ENCODE assay signal across 21 cellular contexts in the genomic region with DNA sequence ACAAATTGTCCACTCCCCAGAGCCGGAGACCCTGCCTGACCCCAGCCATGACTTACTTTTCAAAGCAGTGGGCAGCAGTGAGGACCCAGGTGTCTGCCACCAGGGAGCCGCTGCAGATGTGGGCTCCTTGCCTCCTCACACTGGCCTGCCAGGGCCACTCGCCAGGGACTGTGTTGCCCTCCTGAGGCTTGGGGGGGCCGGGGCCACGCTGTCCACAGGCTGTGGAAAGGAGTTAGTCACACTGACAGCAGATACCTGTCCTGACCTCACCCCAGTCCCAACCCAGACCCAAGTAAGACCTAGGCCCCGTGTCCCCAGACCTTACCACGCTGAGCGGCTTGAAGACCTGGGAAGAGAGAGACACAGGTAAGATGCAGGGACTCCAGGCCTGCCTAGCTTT. TPM values are rescaled to one million over a fixed set of nuclear protein-coding genes. Genes with fewer than 3 reads are reported as not detected.
DNase-seq lines count a peak whose midpoint lies in the region; ATAC-seq, FAIRE-seq and TF ChIP-seq lines count a peak whose summit lies in the region.
"Had no signal": no experiment of that assay in that cellular context is flagged by ENCODE, and none has a peak within 500 bp of the region (broad histone marks: within the 10 kb centered on the region; RNA-seq: fewer than 3 reads in every experiment).

No MANE protein-coding gene starts in this region.

- TF ChIP-seq EP300 in HepG2 (IDR thresholded peaks at IDR 0.05; ENCODE audit: low read depth in 2 of 2, low read length in 2 of 2) (no peak), HepG2 (CRISPR knock-in tag; IDR thresholded peaks at IDR 0.05; ENCODE audit: borderline replicate concordance) (no peak)

- H2BK5ac ChIP-seq in mesenchymal stem cell (ENCODE audit: low read depth, low read length, poor library complexity, severe bottlenecking) (no peak overlapping the region), trophoblast cell (ENCODE audit: low read depth, low read length, poor library complexity) (no peak overlapping the region)

- H2AK5ac ChIP-seq in mesenchymal stem cell (ENCODE audit: low read length, severe bottlenecking) (no peak overlapping the region), trophoblast cell (ENCODE audit: low read length) (no peak overlapping the region)

- CTCF ChIA-PET in HepG2 (lab: Yijun Ruan, JAX; ENCODE audit: low intra/inter-chr PET ratio, low total read pairs), result no interaction called here

- TF ChIP-seq CTCF in HepG2 (CRISPR knock-in tag; IDR thresholded peaks at IDR 0.05) (no peak), right lobe of liver (IDR thresholded peaks at IDR 0.05) (no peak)

- peaks cover 4% of the 10 kb centered on the region for H3K4me1 ChIP-seq in HepG2 (ENCODE audit: insufficient read depth, low read length)
- H3K4me1 ChIP-seq in right lobe of liver, result peaks cover 0 to under 1% (median 0%) of the 10 kb centered on the region in 4 donors
- H3K4me1 ChIP-seq in mesenchymal stem cell (ENCODE audit: control insufficient read depth, insufficient read depth, low read depth, low read length), result peaks cover 32% of the 10 kb centered on the region
- H3K4me1 ChIP-seq in trophoblast cell (ENCODE audit: control insufficient read depth in 1 of 2, insufficient read depth in 2 of 2, low read length in 2 of 2), result no peaks in the 10 kb centered on the region

- ATAC-seq in HepG2, result no peak
- no peak for ATAC-seq in right lobe of liver
- ATAC-seq in HG02852 (IDR thresholded peaks at IDR 0.05; ENCODE audit: unreplicated experiment), result no peak
- ATAC-seq in HG02623 (IDR thresholded peaks at IDR 0.05; ENCODE audit: unreplicated experiment), result no peak
- ATAC-seq in GM21825 (IDR thresholded peaks at IDR 0.05; ENCODE audit: unreplicated experiment), result no peak

- no peak overlapping the region for H4K8ac ChIP-seq in mesenchymal stem cell (ENCODE audit: low read length)
- H4K8ac ChIP-seq in trophoblast cell (ENCODE audit: low read depth, low read length), result no peak overlapping the region

- H3K4me3 ChIP-seq in HepG2 (replicated peaks in 1 of 3; ENCODE audit: insufficient read depth in 1 of 3, low read depth in 2 of 3, low read length in 3 of 3) (no peak overlapping the region), right lobe of liver (no peak overlapping the region), mesenchymal stem cell (ENCODE audit: insufficient read depth in 1 of 2, low read depth in 1 of 2, low read length in 2 of 2) (no peak overlapping the region), trophoblast cell (ENCODE audit: low read depth, low read length) (no peak overlapping the region)

- no peak overlapping the region for H3K9ac ChIP-seq in HepG2 (ENCODE audit: insufficient read depth, low read depth, low read length)
- peak overlapping the region; percentile 43 for H3K9ac ChIP-seq in mesenchymal stem cell (ENCODE audit: low read length)
- no peak overlapping the region for H3K9ac ChIP-seq in trophoblast cell (ENCODE audit: low read length)

- intact Hi-C loops in HepG2 (cut with micrococcal nuclease; ENCODE audit: unreplicated experiment), result no loop called here
- intact Hi-C loops in right lobe of liver (cut with DNase I), result loop anchor here in 1 of 2 donors (10.0 kb wide), 1 partner anchor 103 kb away; a partner anchor contains a TSS

- no peaks in the 10 kb centered on the region for H3K9me3 ChIP-seq in HepG2 (ENCODE audit: low read length)
- no peaks in the 10 kb centered on the region for H3K9me3 ChIP-seq in right lobe of liver
- H3K9me3 ChIP-seq in mesenchymal stem cell (ENCODE audit: control insufficient read depth, low read length), result no peaks in the 10 kb centered on the region
- H3K9me3 ChIP-seq in trophoblast cell (ENCODE audit: insufficient read depth, low read depth, low read length), result no peaks in the 10 kb centered on the region

- POLR2A ChIA-PET in HepG2 (lab: Yijun Ruan, JAX), result no interaction called here

- TF ChIP-seq POLR2A in HepG2 (IDR thresholded peaks at IDR 0.05; ENCODE audit: insufficient read depth in 1 of 2, low read depth in 2 of 2, low read length in 2 of 2) (no peak), right lobe of liver (IDR thresholded peaks at IDR 0.05) (no peak)

- H3K36me3 ChIP-seq in HepG2 (replicated peaks in 1 of 2; ENCODE audit: control insufficient read depth in 1 of 2, insufficient read depth in 2 of 2, low read length in 2 of 2), result peaks cover 16 to 27% of the 10 kb centered on the region in 2 experiments
- peaks cover 0 to 69% (median 33%) of the 10 kb centered on the region in 4 donors for H3K36me3 ChIP-seq in right lobe of liver
- H3K36me3 ChIP-seq in mesenchymal stem cell (ENCODE audit: control insufficient read depth in 1 of 2, insufficient read depth in 2 of 2, low read depth in 1 of 2, low read length in 2 of 2), result peaks cover 84 to 88% of the 10 kb centered on the region in 2 experiments
- peaks cover 37 to 59% of the 10 kb centered on the region in 2 experiments for H3K36me3 ChIP-seq in trophoblast cell (ENCODE audit: control insufficient read depth in 1 of 2, insufficient read depth in 2 of 2, low read length in 2 of 2)

- H3K79me2 ChIP-seq in HepG2 (ENCODE audit: insufficient read depth, low read length) (peaks cover 15% of the 10 kb centered on the region), trophoblast cell (ENCODE audit: control insufficient read depth, insufficient read depth, low read length, poor library complexity) (no peaks in the 10 kb centered on the region)

- H3K18ac ChIP-seq in mesenchymal stem cell (ENCODE audit: low read depth in 1 of 2, low read length in 2 of 2) (no peak overlapping the region), trophoblast cell (ENCODE audit: low read length) (no peak overlapping the region)

- H3K4me2 ChIP-seq in HepG2 (ENCODE audit: low read depth, low read length) (no peak overlapping the region), mesenchymal stem cell (ENCODE audit: low read length, poor library complexity, severe bottlenecking) (no peak overlapping the region), trophoblast cell (ENCODE audit: low read length) (no peak overlapping the region)

- H3K27me3 ChIP-seq in HepG2 (ENCODE audit: control insufficient read depth in 1 of 2, insufficient read depth in 2 of 2, low read length in 2 of 2) (no peaks in the 10 kb centered on the region), right lobe of liver (no peaks in the 10 kb centered on the region), mesenchymal stem cell (ENCODE audit: control insufficient read depth in 1 of 2, insufficient read depth in 1 of 2, low read length in 2 of 2) (no peaks in the 10 kb centered on the region), trophoblast cell (ENCODE audit: insufficient read depth, low read length) (no peaks in the 10 kb centered on the region)

- peak overlapping the region; percentile 35 for H4K12ac ChIP-seq in trophoblast cell (ENCODE audit: low read depth, low read length)

- no peak overlapping the region for H2AFZ ChIP-seq in HepG2 (ENCODE audit: low read length)
- H2AFZ ChIP-seq in mesenchymal stem cell (ENCODE audit: low read depth, low read length), result no peak overlapping the region
- no peak overlapping the region for H2AFZ ChIP-seq in trophoblast cell (ENCODE audit: insufficient read depth, low read length, poor library complexity)

- no peak overlapping the region for H3K23ac ChIP-seq in mesenchymal stem cell (ENCODE audit: low read length in 2 of 2)
- no peak overlapping the region for H3K23ac ChIP-seq in trophoblast cell (ENCODE audit: low read length)

- H4K91ac ChIP-seq in mesenchymal stem cell (ENCODE audit: low read length), result no peak overlapping the region
- H4K91ac ChIP-seq in trophoblast cell (ENCODE audit: low read depth, low read length), result no peak overlapping the region

- H2BK12ac ChIP-seq in mesenchymal stem cell (ENCODE audit: low read length in 2 of 2), result no peak overlapping the region
- H2BK12ac ChIP-seq in trophoblast cell (ENCODE audit: low read length), result no peak overlapping the region

- H3K79me1 ChIP-seq in mesenchymal stem cell (replicated peaks; ENCODE audit: low read length, poor library complexity, severe bottlenecking) (peaks cover 45% of the 10 kb centered on the region), trophoblast cell (ENCODE audit: low read length) (no peaks in the 10 kb centered on the region)

- no peak overlapping the region for H3K27ac ChIP-seq in HepG2 (ENCODE audit: extremely low read length, insufficient read depth, low read length)
- H3K27ac ChIP-seq in right lobe of liver, result no peak overlapping the region
- H3K27ac ChIP-seq in mesenchymal stem cell (ENCODE audit: low read length, poor library complexity, severe bottlenecking), result no peak overlapping the region
- H3K27ac ChIP-seq in trophoblast cell (ENCODE audit: low read depth, low read length), result no peak overlapping the region
- H3K27ac ChIP-seq: HL-60 had no signal

- H2BK120ac ChIP-seq in mesenchymal stem cell (ENCODE audit: low read depth, low read length), result no peak overlapping the region
- no peak overlapping the region for H2BK120ac ChIP-seq in trophoblast cell (ENCODE audit: insufficient read depth, low read length, poor library complexity)

- H4K20me1 ChIP-seq in HepG2 (ENCODE audit: insufficient read depth, low read length), result peaks cover 4% of the 10 kb centered on the region; the same call in 1 of the 2 replicates

- no peak overlapping the region for H2BK15ac ChIP-seq in mesenchymal stem cell (ENCODE audit: low read depth, poor library complexity, severe bottlenecking)

- no peak for TF ChIP-seq RAD21 in HepG2 (CRISPR knock-in tag; IDR thresholded peaks at IDR 0.05)

- H3K4ac ChIP-seq in mesenchymal stem cell (ENCODE audit: low read depth in 1 of 2, low read length in 2 of 2), result no peak overlapping the region
- no peak overlapping the region for H3K4ac ChIP-seq in trophoblast cell (ENCODE audit: low read depth, low read length)

- no TSS peak for BruUV-seq in HepG2 (replicated peaks; lab: Mats Ljungman, UMichigan)

- in situ Hi-C loops in HepG2 (cut with HindIII; ENCODE audit: extremely low pct_ligation_motif_present, low pct_unique_long_range_greater_than_20kb), result no loop called here

- no peak for FAIRE-seq in HepG2 (lab: Jason Lieb, UNC)
- FAIRE-seq: A204.1, D721Med, G401.6, GM12891, GM19239 had no signal

- H3K14ac ChIP-seq in mesenchymal stem cell (ENCODE audit: low read length in 2 of 2) (no peak overlapping the region), trophoblast cell (ENCODE audit: low read length) (no peak overlapping the region)

- WGBS in HepG2 (ENCODE audit: low lambda C conversion rate), result 95% methylated on average over 6 of the region's 8 CpGs
- 57% methylated on average over 1 of the region's 8 CpGs for WGBS in right lobe of liver (ENCODE audit: insufficient coverage, low coverage, low lambda C conversion rate, missing lambda C conversion rate)
- WGBS in mesenchymal stem cell, result 96% methylated on average over 8 of the region's 8 CpGs
- WGBS in trophoblast cell (ENCODE audit: extremely low coverage, insufficient coverage, insufficient read length), result no CpG with 5 or more reads among the region's 8 CpGs

- DNase-seq in HepG2 (ENCODE audit: low spot score), result no peak
- DNase-seq in right lobe of liver, result no peak
- DNase-seq in mesenchymal stem cell, result no peak
- no peak for DNase-seq in trophoblast cell
- DNase-seq: C1 segment of cervical spinal cord; CD4-positive, alpha-beta T cell; DMS153; DMS79 treated with DMSO at 0.1 percent for 48 hours; EL; HCEC 1CT; HFFc6; KBM-7 had no signal

RNA-seq across cellular contexts. Expression of a gene that starts 1.3 kb away (rescaled TPM):
- total RNA-seq in HepG2 (2016; rRNA removed; fragmentation: Illumina TruSeq; extraction: Trizol) (0.65 and 2.2 TPM in 2 replicates), right lobe of liver (10 to 100 TPM in 1 of 6 experiments, 1 to 10 TPM in 5; 2.3 to 14.8 (median 3.9) TPM)
- 0.61 and 0.62 TPM in 2 replicates for total RNA-seq in HepG2 (2016; cell fraction: cytosol; rRNA removed; fragmentation: Illumina TruSeq; extraction: Trizol; ENCODE audit: low read depth)
- total RNA-seq in HepG2 (2016; cell fraction: insoluble cytoplasmic fraction; rRNA removed; fragmentation: Illumina TruSeq; extraction: Trizol), result 0.46 and 2.8 TPM in 2 replicates
- total RNA-seq in HepG2 (2016; cell fraction: membrane; rRNA removed; fragmentation: Illumina TruSeq; extraction: Trizol), result 0.49 and 0.52 TPM in 2 replicates
- total RNA-seq in HepG2 (2016; cell fraction: nucleus; rRNA removed; fragmentation: Illumina TruSeq; extraction: Trizol), result 3.2 and 4.5 TPM in 2 replicates
- polyA plus RNA-seq in HepG2 (2011; rRNA removed), result 6.9 and 7.4 TPM in 2 replicates
- 1.0 and 1.6 TPM in 2 replicates for polyA plus RNA-seq in HepG2 (2011; cell fraction: cytosol; rRNA removed)
- polyA plus RNA-seq in HepG2 (2011; cell fraction: nucleus; rRNA removed), result 103 and 136 TPM in 2 replicates
- polyA plus RNA-seq in HepG2 (2012), result 3.6 and 7.5 TPM in 2 replicates
- polyA plus RNA-seq in HepG2 (2016; cell fraction: cytosol; fragmentation: Illumina TruSeq; extraction: Trizol; ENCODE audit: low read depth), result 0.19 and 0.26 TPM in 2 replicates
- polyA plus RNA-seq in HepG2 (2016; cell fraction: insoluble cytoplasmic fraction; fragmentation: Illumina TruSeq; extraction: Trizol; ENCODE audit: low read depth), result 0.60 TPM in 1 of 2 replicates, not detected in the other
- 0.09 and 0.53 TPM in 2 replicates for polyA plus RNA-seq in HepG2 (2016; cell fraction: membrane; fragmentation: Illumina TruSeq; extraction: Trizol; ENCODE audit: low read depth)
- polyA plus RNA-seq in HepG2 (2016; cell fraction: nucleus; fragmentation: Illumina TruSeq; extraction: Trizol; ENCODE audit: insufficient read depth, low read depth), result 6.4 and 11.2 TPM in 2 replicates
- polyA minus RNA-seq in HepG2 (2011; rRNA and poly(A)+ RNA removed; ENCODE audit: low replicate concordance), result 2.8 and 9.1 TPM in 2 replicates
- 0.49 and 0.70 TPM in 2 replicates for polyA minus RNA-seq in HepG2 (2011; cell fraction: cytosol; rRNA and poly(A)+ RNA removed)
- polyA minus RNA-seq in HepG2 (2011; cell fraction: nucleus; rRNA and poly(A)+ RNA removed), result 21.0 and 21.8 TPM in 2 replicates
- polyA plus RNA-seq in mesenchymal stem cell (2013, experiment 1 of 2), result 2.1 TPM
- 2.1 TPM for polyA plus RNA-seq in mesenchymal stem cell (2013, experiment 2 of 2)
- polyA plus RNA-seq in trophoblast cell (2013), result 1.4 and 1.5 TPM in 2 replicates

RNA-seq across cellular contexts. Expression of a gene that starts 7.1 kb away (rescaled TPM):
- total RNA-seq in HepG2 (2016; rRNA removed; fragmentation: Illumina TruSeq; extraction: Trizol) (92.1 and 141 TPM in 2 replicates), right lobe of liver (100 to 1,000 TPM; 102 to 297 (median 199) TPM)
- total RNA-seq in HepG2 (2016; cell fraction: cytosol; rRNA removed; fragmentation: Illumina TruSeq; extraction: Trizol; ENCODE audit: low read depth), result 108 and 123 TPM in 2 replicates
- 100 and 140 TPM in 2 replicates for total RNA-seq in HepG2 (2016; cell fraction: insoluble cytoplasmic fraction; rRNA removed; fragmentation: Illumina TruSeq; extraction: Trizol)
- 83.8 and 103 TPM in 2 replicates for total RNA-seq in HepG2 (2016; cell fraction: membrane; rRNA removed; fragmentation: Illumina TruSeq; extraction: Trizol)
- total RNA-seq in HepG2 (2016; cell fraction: nucleus; rRNA removed; fragmentation: Illumina TruSeq; extraction: Trizol), result 94.6 and 113 TPM in 2 replicates
- 613 and 615 TPM in 2 replicates for polyA plus RNA-seq in HepG2 (2011; rRNA removed)
- 980 and 1,226 TPM in 2 replicates for polyA plus RNA-seq in HepG2 (2011; cell fraction: cytosol; rRNA removed)
- polyA plus RNA-seq in HepG2 (2011; cell fraction: nucleus; rRNA removed), result 399 and 426 TPM in 2 replicates
- 226 and 325 TPM in 2 replicates for polyA plus RNA-seq in HepG2 (2012)
- 88.3 and 112 TPM in 2 replicates for polyA plus RNA-seq in HepG2 (2016; cell fraction: cytosol; fragmentation: Illumina TruSeq; extraction: Trizol; ENCODE audit: low read depth)
- polyA plus RNA-seq in HepG2 (2016; cell fraction: insoluble cytoplasmic fraction; fragmentation: Illumina TruSeq; extraction: Trizol; ENCODE audit: low read depth), result 134 and 149 TPM in 2 replicates
- polyA plus RNA-seq in HepG2 (2016; cell fraction: membrane; fragmentation: Illumina TruSeq; extraction: Trizol; ENCODE audit: low read depth), result 106 and 112 TPM in 2 replicates
- 220 and 229 TPM in 2 replicates for polyA plus RNA-seq in HepG2 (2016; cell fraction: nucleus; fragmentation: Illumina TruSeq; extraction: Trizol; ENCODE audit: insufficient read depth, low read depth)
- 450 and 1,230 TPM in 2 replicates for polyA minus RNA-seq in HepG2 (2011; rRNA and poly(A)+ RNA removed; ENCODE audit: low replicate concordance)
- 139 and 156 TPM in 2 replicates for polyA minus RNA-seq in HepG2 (2011; cell fraction: cytosol; rRNA and poly(A)+ RNA removed)
- 91.0 and 99.1 TPM in 2 replicates for polyA minus RNA-seq in HepG2 (2011; cell fraction: nucleus; rRNA and poly(A)+ RNA removed)
- polyA plus RNA-seq in mesenchymal stem cell (2013, experiment 1 of 2), result 237 TPM
- 255 TPM for polyA plus RNA-seq in mesenchymal stem cell (2013, experiment 2 of 2)
- 112 and 118 TPM in 2 replicates for polyA plus RNA-seq in trophoblast cell (2013)

RNA-seq across cellular contexts. Expression of a gene that starts 13.3 kb away (rescaled TPM):
- 7.8 and 10.9 TPM in 2 replicates for total RNA-seq in HepG2 (2016; rRNA removed; fragmentation: Illumina TruSeq; extraction: Trizol)
- 1.7 and 2.4 TPM in 2 replicates for total RNA-seq in HepG2 (2016; cell fraction: cytosol; rRNA removed; fragmentation: Illumina TruSeq; extraction: Trizol; ENCODE audit: low read depth)
- 6.8 and 11.1 TPM in 2 replicates for total RNA-seq in HepG2 (2016; cell fraction: insoluble cytoplasmic fraction; rRNA removed; fragmentation: Illumina TruSeq; extraction: Trizol)
- 5.0 and 5.3 TPM in 2 replicates for total RNA-seq in HepG2 (2016; cell fraction: membrane; rRNA removed; fragmentation: Illumina TruSeq; extraction: Trizol)
- 14.4 and 16.7 TPM in 2 replicates for total RNA-seq in HepG2 (2016; cell fraction: nucleus; rRNA removed; fragmentation: Illumina TruSeq; extraction: Trizol)
- 3.4 and 4.4 TPM in 2 replicates for polyA plus RNA-seq in HepG2 (2011; rRNA removed)
- polyA plus RNA-seq in HepG2 (2011; cell fraction: cytosol; rRNA removed), result 2.2 and 2.9 TPM in 2 replicates
- polyA plus RNA-seq in HepG2 (2011; cell fraction: nucleus; rRNA removed), result 19.6 and 21.3 TPM in 2 replicates
- 5.6 and 5.8 TPM in 2 replicates for polyA plus RNA-seq in HepG2 (2012)
- polyA plus RNA-seq in HepG2 (2016; cell fraction: cytosol; fragmentation: Illumina TruSeq; extraction: Trizol; ENCODE audit: low read depth), result 0.38 and 0.43 TPM in 2 replicates
- polyA plus RNA-seq in HepG2 (2016; cell fraction: insoluble cytoplasmic fraction; fragmentation: Illumina TruSeq; extraction: Trizol; ENCODE audit: low read depth), result 3.7 and 4.7 TPM in 2 replicates
- polyA plus RNA-seq in HepG2 (2016; cell fraction: membrane; fragmentation: Illumina TruSeq; extraction: Trizol; ENCODE audit: low read depth), result 0.90 and 0.94 TPM in 2 replicates
- polyA plus RNA-seq in HepG2 (2016; cell fraction: nucleus; fragmentation: Illumina TruSeq; extraction: Trizol; ENCODE audit: insufficient read depth, low read depth), result 22.6 and 23.3 TPM in 2 replicates
- 29.7 and 32.7 TPM in 2 replicates for polyA minus RNA-seq in HepG2 (2011; rRNA and poly(A)+ RNA removed; ENCODE audit: low replicate concordance)
- 4.2 and 5.8 TPM in 2 replicates for polyA minus RNA-seq in HepG2 (2011; cell fraction: cytosol; rRNA and poly(A)+ RNA removed)
- polyA minus RNA-seq in HepG2 (2011; cell fraction: nucleus; rRNA and poly(A)+ RNA removed), result 26.1 and 29.9 TPM in 2 replicates
- total RNA-seq in right lobe of liver, result 1 to 10 TPM; 4.2 to 5.0 (median 4.5) TPM
- polyA plus RNA-seq in mesenchymal stem cell (2013, experiment 1 of 2), result 6.5 TPM
- 5.2 TPM for polyA plus RNA-seq in mesenchymal stem cell (2013, experiment 2 of 2)
- 13.3 and 15.2 TPM in 2 replicates for polyA plus RNA-seq in trophoblast cell (2013)

RNA-seq across cellular contexts. Expression of a gene that starts 13.4 kb away (rescaled TPM):
- total RNA-seq in HepG2 (2016; rRNA removed; fragmentation: Illumina TruSeq; extraction: Trizol) (7.5 and 9.8 TPM in 2 replicates), right lobe of liver (1 to 10 TPM; 2.0 to 4.6 (median 3.5) TPM)
- 1.9 and 3.1 TPM in 2 replicates for total RNA-seq in HepG2 (2016; cell fraction: cytosol; rRNA removed; fragmentation: Illumina TruSeq; extraction: Trizol; ENCODE audit: low read depth)
- total RNA-seq in HepG2 (2016; cell fraction: insoluble cytoplasmic fraction; rRNA removed; fragmentation: Illumina TruSeq; extraction: Trizol), result 6.4 and 9.6 TPM in 2 replicates
- 4.6 and 4.9 TPM in 2 replicates for total RNA-seq in HepG2 (2016; cell fraction: membrane; rRNA removed; fragmentation: Illumina TruSeq; extraction: Trizol)
- total RNA-seq in HepG2 (2016; cell fraction: nucleus; rRNA removed; fragmentation: Illumina TruSeq; extraction: Trizol), result 6.1 and 6.8 TPM in 2 replicates
- 3.8 and 4.0 TPM in 2 replicates for polyA plus RNA-seq in HepG2 (2011; rRNA removed)
- 3.9 and 6.3 TPM in 2 replicates for polyA plus RNA-seq in HepG2 (2011; cell fraction: cytosol; rRNA removed)
- 8.8 and 11.7 TPM in 2 replicates for polyA plus RNA-seq in HepG2 (2011; cell fraction: nucleus; rRNA removed)
- 3.5 and 5.1 TPM in 2 replicates for polyA plus RNA-seq in HepG2 (2012)
- 1.0 and 1.1 TPM in 2 replicates for polyA plus RNA-seq in HepG2 (2016; cell fraction: cytosol; fragmentation: Illumina TruSeq; extraction: Trizol; ENCODE audit: low read depth)
- polyA plus RNA-seq in HepG2 (2016; cell fraction: insoluble cytoplasmic fraction; fragmentation: Illumina TruSeq; extraction: Trizol; ENCODE audit: low read depth), result 7.3 and 8.1 TPM in 2 replicates
- polyA plus RNA-seq in HepG2 (2016; cell fraction: membrane; fragmentation: Illumina TruSeq; extraction: Trizol; ENCODE audit: low read depth), result 2.8 and 2.9 TPM in 2 replicates
- 8.4 and 9.3 TPM in 2 replicates for polyA plus RNA-seq in HepG2 (2016; cell fraction: nucleus; fragmentation: Illumina TruSeq; extraction: Trizol; ENCODE audit: insufficient read depth, low read depth)
- polyA minus RNA-seq in HepG2 (2011; rRNA and poly(A)+ RNA removed; ENCODE audit: low replicate concordance), result 17.4 and 23.8 TPM in 2 replicates
- polyA minus RNA-seq in HepG2 (2011; cell fraction: cytosol; rRNA and poly(A)+ RNA removed), result 4.4 and 4.8 TPM in 2 replicates
- polyA minus RNA-seq in HepG2 (2011; cell fraction: nucleus; rRNA and poly(A)+ RNA removed), result 5.5 and 6.5 TPM in 2 replicates
- 11.3 TPM for polyA plus RNA-seq in mesenchymal stem cell (2013, experiment 1 of 2)
- 12.2 TPM for polyA plus RNA-seq in mesenchymal stem cell (2013, experiment 2 of 2)
- 21.2 and 21.4 TPM in 2 replicates for polyA plus RNA-seq in trophoblast cell (2013)

RNA-seq across cellular contexts. Expression of a gene that starts 20.7 kb away (rescaled TPM):
- total RNA-seq in HepG2 (2016; rRNA removed; fragmentation: Illumina TruSeq; extraction: Trizol) (24.9 and 25.2 TPM in 2 replicates), right lobe of liver (10 to 100 TPM; 34.8 to 61.5 (median 41.8) TPM)
- 25.2 and 38.0 TPM in 2 replicates for total RNA-seq in HepG2 (2016; cell fraction: cytosol; rRNA removed; fragmentation: Illumina TruSeq; extraction: Trizol; ENCODE audit: low read depth)
- 21.6 and 21.9 TPM in 2 replicates for total RNA-seq in HepG2 (2016; cell fraction: insoluble cytoplasmic fraction; rRNA removed; fragmentation: Illumina TruSeq; extraction: Trizol)
- total RNA-seq in HepG2 (2016; cell fraction: membrane; rRNA removed; fragmentation: Illumina TruSeq; extraction: Trizol), result 42.8 and 61.6 TPM in 2 replicates
- total RNA-seq in HepG2 (2016; cell fraction: nucleus; rRNA removed; fragmentation: Illumina TruSeq; extraction: Trizol), result 12.9 and 14.9 TPM in 2 replicates
- polyA plus RNA-seq in HepG2 (2011; rRNA removed), result 42.6 and 54.2 TPM in 2 replicates
- 29.2 and 38.9 TPM in 2 replicates for polyA plus RNA-seq in HepG2 (2011; cell fraction: cytosol; rRNA removed)
- polyA plus RNA-seq in HepG2 (2011; cell fraction: nucleus; rRNA removed), result 119 and 127 TPM in 2 replicates
- polyA plus RNA-seq in HepG2 (2012), result 36.4 and 39.6 TPM in 2 replicates
- 61.2 and 88.9 TPM in 2 replicates for polyA plus RNA-seq in HepG2 (2016; cell fraction: cytosol; fragmentation: Illumina TruSeq; extraction: Trizol; ENCODE audit: low read depth)
- polyA plus RNA-seq in HepG2 (2016; cell fraction: insoluble cytoplasmic fraction; fragmentation: Illumina TruSeq; extraction: Trizol; ENCODE audit: low read depth), result 38.3 and 44.6 TPM in 2 replicates
- 82.3 and 100 TPM in 2 replicates for polyA plus RNA-seq in HepG2 (2016; cell fraction: membrane; fragmentation: Illumina TruSeq; extraction: Trizol; ENCODE audit: low read depth)
- 34.1 and 38.8 TPM in 2 replicates for polyA plus RNA-seq in HepG2 (2016; cell fraction: nucleus; fragmentation: Illumina TruSeq; extraction: Trizol; ENCODE audit: insufficient read depth, low read depth)
- 34.7 and 50.5 TPM in 2 replicates for polyA minus RNA-seq in HepG2 (2011; rRNA and poly(A)+ RNA removed; ENCODE audit: low replicate concordance)
- 23.9 and 34.2 TPM in 2 replicates for polyA minus RNA-seq in HepG2 (2011; cell fraction: cytosol; rRNA and poly(A)+ RNA removed)
- 25.6 and 37.4 TPM in 2 replicates for polyA minus RNA-seq in HepG2 (2011; cell fraction: nucleus; rRNA and poly(A)+ RNA removed)
- 43.8 TPM for polyA plus RNA-seq in mesenchymal stem cell (2013, experiment 1 of 2)
- polyA plus RNA-seq in mesenchymal stem cell (2013, experiment 2 of 2), result 43.8 TPM
- polyA plus RNA-seq in trophoblast cell (2013), result 43.7 and 47.1 TPM in 2 replicates
